20 cellular contexts compared by ENCODE assay signal in the genomic region with DNA sequence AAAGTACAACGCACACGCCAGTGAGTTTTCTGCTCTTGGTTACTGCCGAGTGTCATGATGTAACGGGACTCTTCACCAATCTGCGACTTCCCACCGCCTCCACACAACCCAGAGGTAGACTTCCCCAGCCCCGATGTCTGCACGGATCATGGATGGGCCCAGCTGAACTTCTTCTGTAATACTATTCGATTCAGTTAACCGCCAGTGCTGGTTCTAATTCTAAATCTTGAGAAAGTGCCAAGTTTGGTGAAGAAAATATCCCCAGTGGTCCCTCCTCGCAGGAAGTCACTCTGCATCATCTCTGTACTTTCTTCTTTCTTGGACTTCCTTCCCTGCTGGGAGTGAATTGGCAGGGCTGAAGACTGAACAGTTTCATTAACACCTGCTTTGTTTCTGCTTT.
DNase-seq lines count a peak whose midpoint lies in the region; ATAC-seq, FAIRE-seq and TF ChIP-seq lines count a peak whose summit lies in the region.
"Had no signal": no experiment of that assay in that cellular context is flagged by ENCODE, and none has a peak within 500 bp of the region (broad histone marks: within the 10 kb centered on the region; RNA-seq: fewer than 3 reads in every experiment).

No MANE protein-coding gene starts in this region.

- H3K27me3 ChIP-seq in BLaER1 (no peaks in the 10 kb centered on the region), neural progenitor cell (no peaks in the 10 kb centered on the region), foreskin keratinocyte (no peaks in the 10 kb centered on the region)

- H3K27ac Mint-ChIP-seq in WTC11 (peak overlapping the region; percentile 73; the same call in 1 of the 2 replicates), neural progenitor cell (no peak overlapping the region)
- H3K27ac Mint-ChIP-seq in activated naive CD8-positive, alpha-beta T cell treated with anti-CD3 and anti-CD28 coated beads for 36 hours, result no peak overlapping the region
- H3K27ac Mint-ChIP-seq: CD14-positive monocyte; CD4-positive, alpha-beta T cell; CD8-positive, alpha-beta memory T cell had no signal

- peak; percentile 53 for ATAC-seq in WTC11
- ATAC-seq in foreskin keratinocyte, result no peak
- ATAC-seq in left colon, result no peak
- ATAC-seq: A549, GM12878, HCT116 had no signal

- POLR2A ChIA-PET in WTC11 (lab: Charles Lee), result no interaction called here

- peaks cover 4% of the 10 kb centered on the region; the same call in 1 of the 2 replicates for H3K36me3 Mint-ChIP-seq in WTC11
- no peaks in the 10 kb centered on the region for H3K36me3 Mint-ChIP-seq in neural progenitor cell
- H3K36me3 Mint-ChIP-seq in activated naive CD8-positive, alpha-beta T cell treated with anti-CD3 and anti-CD28 coated beads for 36 hours, result no peaks in the 10 kb centered on the region
- H3K36me3 Mint-ChIP-seq: CD14-positive monocyte; CD8-positive, alpha-beta memory T cell had no signal

- TF ChIP-seq CTCF in WTC11 (IDR thresholded peaks at IDR 0.05) (no peak), neural progenitor cell (IDR thresholded peaks at IDR 0.05) (no peak), foreskin keratinocyte (conservative IDR thresholded peaks at IDR 0.05) (no peak)

- H3K27ac ChIP-seq in BLaER1 (no peak overlapping the region), neural progenitor cell (no peak overlapping the region), foreskin keratinocyte (no peak overlapping the region)
- H3K27ac ChIP-seq: A549 had no signal

- H3K4me3 ChIP-seq in BLaER1 (no peak overlapping the region), neural progenitor cell (no peak overlapping the region)
- H3K4me3 ChIP-seq: A549, GM12878 had no signal

- H2AFZ ChIP-seq in neural progenitor cell (replicated peaks), result peak overlapping the region; percentile 65

- no peaks in the 10 kb centered on the region for H3K79me2 ChIP-seq in neural progenitor cell (ENCODE audit: low read depth)

- H3K4me1 Mint-ChIP-seq in WTC11 (peaks cover 37% of the 10 kb centered on the region), neural progenitor cell (peaks cover 25% of the 10 kb centered on the region)
- H3K4me1 Mint-ChIP-seq in activated naive CD8-positive, alpha-beta T cell treated with anti-CD3 and anti-CD28 coated beads for 36 hours, result no peaks in the 10 kb centered on the region
- H3K4me1 Mint-ChIP-seq: CD14-positive monocyte; CD8-positive, alpha-beta memory T cell had no signal

- peaks cover 24% of the 10 kb centered on the region for H3F3A ChIP-seq in neural progenitor cell (ENCODE audit: low read depth)

- H3K9ac ChIP-seq in BLaER1 (no peak overlapping the region), neural progenitor cell (no peak overlapping the region)

- H3K36me3 ChIP-seq in BLaER1, result no peaks in the 10 kb centered on the region
- peaks cover 4% of the 10 kb centered on the region for H3K36me3 ChIP-seq in neural progenitor cell

- H3K4me3 Mint-ChIP-seq in WTC11 (no peak overlapping the region), neural progenitor cell (no peak overlapping the region)
- H3K4me3 Mint-ChIP-seq in activated naive CD8-positive, alpha-beta T cell treated with anti-CD3 and anti-CD28 coated beads for 36 hours, result no peak overlapping the region
- H3K4me3 Mint-ChIP-seq: CD14-positive monocyte; CD4-positive, alpha-beta T cell; CD8-positive, alpha-beta memory T cell; H9 had no signal

- FAIRE-seq in HTR-8/SVneo (lab: Jason Lieb, UNC), result peak; percentile 71
- FAIRE-seq: A549, D721Med, GM12878 had no signal

- H3K9me3 ChIP-seq in BLaER1 (no peaks in the 10 kb centered on the region), neural progenitor cell (ENCODE audit: low read depth) (no peaks in the 10 kb centered on the region)
- H3K9me3 ChIP-seq: A549 had no signal

- H4K20me1 ChIP-seq in BLaER1 (no peaks in the 10 kb centered on the region), neural progenitor cell (ENCODE audit: low read depth) (no peaks in the 10 kb centered on the region)

- no peaks in the 10 kb centered on the region; the same call in 1 of the 2 replicates for H3K27me3 Mint-ChIP-seq in WTC11 (ENCODE audit: low read depth)
- no peaks in the 10 kb centered on the region for H3K27me3 Mint-ChIP-seq in neural progenitor cell (ENCODE audit: insufficient read depth, low read depth)
- peaks cover 8% of the 10 kb centered on the region for H3K27me3 Mint-ChIP-seq in activated naive CD8-positive, alpha-beta T cell treated with anti-CD3 and anti-CD28 coated beads for 36 hours

- DNase-seq in HTR-8/SVneo (ENCODE audit: insufficient read length, low spot score), result no peak
- DNase-seq in WTC11 (ENCODE audit: low spot score), result no peak
- no peak for DNase-seq in neural progenitor cell (ENCODE audit: low spot score)
- DNase-seq in foreskin keratinocyte, result no peak
- no peak for DNase-seq in activated naive CD8-positive, alpha-beta T cell treated with anti-CD3 and anti-CD28 coated beads for 36 hours
- DNase-seq in left colon, result no peak
- DNase-seq: 8988T; CD4-positive, alpha-beta T cell; CD8-positive, alpha-beta memory T cell; DMS 273 treated with DMSO at 0.1 percent for 48 hours; DMS79; EL; GDM1; H9 had no signal

- peak overlapping the region; percentile 56 for H3K4me2 ChIP-seq in BLaER1
- peak overlapping the region; percentile 53 for H3K4me2 ChIP-seq in neural progenitor cell
- H3K4me2 ChIP-seq: A549 had no signal

- H3K9me3 Mint-ChIP-seq in WTC11 (peaks cover 15% of the 10 kb centered on the region), neural progenitor cell (peaks cover 6% of the 10 kb centered on the region)
- no peaks in the 10 kb centered on the region for H3K9me3 Mint-ChIP-seq in activated naive CD8-positive, alpha-beta T cell treated with anti-CD3 and anti-CD28 coated beads for 36 hours

- H3K4me1 ChIP-seq in BLaER1 (peaks cover 25% of the 10 kb centered on the region), neural progenitor cell (peaks cover 29% of the 10 kb centered on the region), foreskin keratinocyte (no peaks in the 10 kb centered on the region)
- H3K4me1 ChIP-seq: A549 had no signal

- CTCF ChIA-PET in WTC11 (lab: Charles Lee), result interaction anchor here (1.5 to 2.7 kb wide), 2 partner anchors 19 to 416 kb away, joined by 3 to 11 read pairs; no protein-coding TSS in a partner anchor

- intact Hi-C loops in left colon (cut with DNase I, micrococcal nuclease), result no loop called here

TF ChIP-seq in WTC11, 78 proteins besides CTCF, POLR2A, EP300 and RAD21:
- TF ChIP-seq TEAD4 (CRISPR knock-in tag; IDR thresholded peaks at IDR 0.05), result no peak
